28 cellular contexts compared by ENCODE assay signal in genomic region chr2:103462101-103462500, GRCh38.
"Had no signal": no experiment of that assay in that cellular context is flagged by ENCODE, and none has a peak within 500 bp of the region (broad histone marks: within the 10 kb centered on the region; RNA-seq: fewer than 3 reads in every experiment).

No MANE protein-coding gene starts in this region.

- H3K27ac ChIP-seq: colonic mucosa, coronary artery, dorsolateral prefrontal cortex, epithelial cell of prostate, esophagus muscularis mucosa, esophagus squamous epithelium, foreskin keratinocyte, gastrocnemius medialis, gastroesophageal sphincter, heart left ventricle, heart right ventricle, hepatocyte had no signal

- H2AFZ ChIP-seq: hepatocyte had no signal

- ATAC-seq: effector memory CD8-positive, alpha-beta T cell; esophagus mucosa; foreskin keratinocyte; gastrocnemius medialis; gastroesophageal sphincter; heart left ventricle; heart right ventricle had no signal

- DNase-seq: colonic mucosa; cortex of kidney; dermis blood vessel endothelial cell; dorsolateral prefrontal cortex; effector CD4-positive, alpha-beta T cell; effector CD8-positive, alpha-beta T cell; effector memory CD4-positive, alpha-beta T cell; effector memory CD8-positive, alpha-beta T cell; endodermal cell; erythroblast; esophagus squamous epithelium; foreskin fibroblast; foreskin keratinocyte; foreskin melanocyte; gastrocnemius medialis; glutamatergic neuron; head of caudate nucleus; heart left ventricle; heart right ventricle had no signal

- H3K4me1 ChIP-seq: colonic mucosa, esophagus muscularis mucosa, esophagus squamous epithelium, foreskin keratinocyte, gastrocnemius medialis, gastroesophageal sphincter, heart left ventricle, heart right ventricle had no signal

- FAIRE-seq: endometrium, endothelial cell of umbilical vein, frontal cortex had no signal

- H3K79me2 ChIP-seq: hepatocyte had no signal

- H3K36me3 ChIP-seq: colonic mucosa, esophagus muscularis mucosa, esophagus squamous epithelium, gastrocnemius medialis, gastroesophageal sphincter, heart left ventricle, heart right ventricle had no signal

- H3K9me3 ChIP-seq: colonic mucosa, esophagus muscularis mucosa, esophagus squamous epithelium, gastrocnemius medialis, gastroesophageal sphincter had no signal

- H3K27me3 ChIP-seq: colonic mucosa, esophagus muscularis mucosa, esophagus squamous epithelium, foreskin keratinocyte, gastrocnemius medialis, gastroesophageal sphincter, heart left ventricle, heart right ventricle, hepatocyte had no signal

- H3K4me2 ChIP-seq: hepatocyte had no signal

- H3K4me3 ChIP-seq: colonic mucosa, coronary artery, dorsolateral prefrontal cortex, esophagus muscularis mucosa, esophagus squamous epithelium, gastrocnemius medialis, gastroesophageal sphincter, heart left ventricle, heart right ventricle, hepatocyte had no signal
